In genomic region chr1:75765697-75766355, GRCh38 we compare ENCODE assay signal across 14 cellular contexts. TPM values are rescaled to one million over a fixed set of nuclear protein-coding genes. Genes with fewer than 3 reads are reported as not detected.
DNase-seq lines count a peak whose midpoint lies in the region; ATAC-seq, FAIRE-seq and TF ChIP-seq lines count a peak whose summit lies in the region.
"Had no signal": no experiment of that assay in that cellular context is flagged by ENCODE, and none has a peak within 500 bp of the region (broad histone marks: within the 10 kb centered on the region; RNA-seq: fewer than 3 reads in every experiment).

No MANE protein-coding gene starts in this region.

- H3K36me3 Mint-ChIP-seq in activated CD4-positive, alpha-beta T cell treated with anti-CD3 and anti-CD28 coated beads, Interleukin-2, amount 10 ng/mL, durations not matched to agents 24 days and 14 days (ENCODE audit: low read depth), result peaks cover 8% of the 10 kb centered on the region
- peaks cover 0 to 7% of the 10 kb centered on the region in 2 donors for H3K36me3 Mint-ChIP-seq in activated naive CD4-positive, alpha-beta T cell treated with anti-CD3 and anti-CD28 coated beads, Interleukin-2, amount 50 U/mL, for 72 hours

- H3K4me3 Mint-ChIP-seq in activated CD4-positive, alpha-beta T cell treated with anti-CD3 and anti-CD28 coated beads, Interleukin-2, amount 10 ng/mL, durations not matched to agents 24 days and 14 days, result no peak overlapping the region
- H3K4me3 Mint-ChIP-seq: activated CD8-positive, alpha-beta memory T cell treated with anti-CD3 and anti-CD28 coated beads, Interleukin-2, amount 10 ng/mL, durations not matched to agents 7 days and 5 days had no signal

- FAIRE-seq in bronchial epithelial cell (lab: Jason Lieb, UNC), result no peak

- no peak for TF ChIP-seq CTCF in bronchial epithelial cell (IDR thresholded peaks at IDR 0.05; ENCODE audit: insufficient read depth, low read length, severe bottlenecking)
- TF ChIP-seq CTCF in left lung (IDR thresholded peaks at IDR 0.05), result no peak

- no peaks in the 10 kb centered on the region for H3K9me3 ChIP-seq in left lung
- H3K9me3 ChIP-seq: gastroesophageal sphincter, left ventricle myocardium inferior had no signal

- H3K27me3 Mint-ChIP-seq in activated CD4-positive, alpha-beta T cell treated with anti-CD3 and anti-CD28 coated beads, Interleukin-2, amount 10 ng/mL, durations not matched to agents 24 days and 14 days, result no peaks in the 10 kb centered on the region
- H3K27me3 Mint-ChIP-seq: activated CD8-positive, alpha-beta memory T cell treated with anti-CD3 and anti-CD28 coated beads, Interleukin-2, amount 10 ng/mL, durations not matched to agents 7 days and 5 days; CD4-positive, CD25-positive, alpha-beta regulatory T cell had no signal

- DNase-seq in AG08395 (ENCODE audit: low spot score), result peak; percentile 70
- peak; percentile 74 for DNase-seq in M059J (ENCODE audit: low read depth)
- peak; percentile 86 for DNase-seq in bronchial epithelial cell (ENCODE audit: low read depth)
- no peak for DNase-seq in left lung
- DNase-seq in activated CD4-positive, alpha-beta T cell treated with anti-CD3 and anti-CD28 coated beads, Interleukin-2, amount 10 ng/mL, durations not matched to agents 24 days and 14 days, result no peak
- no peak for DNase-seq in activated naive CD4-positive, alpha-beta T cell treated with anti-CD3 and anti-CD28 coated beads, Interleukin-2, amount 50 U/mL, for 72 hours (ENCODE audit: low spot score in 2 of 2)
- DNase-seq in NCI-H146 (lab: John Stamatoyannopoulos, UW), result no peak
- DNase-seq: activated CD8-positive, alpha-beta memory T cell treated with anti-CD3 and anti-CD28 coated beads, Interleukin-2, amount 10 ng/mL, durations not matched to agents 7 days and 5 days; CD4-positive, CD25-positive, alpha-beta regulatory T cell; left ventricle myocardium inferior; NCI-H1436; T-helper 9 cell had no signal

- H3K36me3 ChIP-seq in bronchial epithelial cell (ENCODE audit: control insufficient read depth, insufficient read depth, low read length) (no peaks in the 10 kb centered on the region), left lung (no peaks in the 10 kb centered on the region)

- H3K27ac ChIP-seq in left lung, result no peak overlapping the region
- H3K27ac ChIP-seq: gastroesophageal sphincter, left ventricle myocardium inferior had no signal

- H3K4me1 ChIP-seq in left lung, result no peaks in the 10 kb centered on the region
- H3K4me1 ChIP-seq: gastroesophageal sphincter, left ventricle myocardium inferior had no signal

- no peak overlapping the region for H3K27ac Mint-ChIP-seq in activated CD4-positive, alpha-beta T cell treated with anti-CD3 and anti-CD28 coated beads, Interleukin-2, amount 10 ng/mL, durations not matched to agents 24 days and 14 days
- H3K27ac Mint-ChIP-seq in activated naive CD4-positive, alpha-beta T cell treated with anti-CD3 and anti-CD28 coated beads, Interleukin-2, amount 50 U/mL, for 72 hours, result no peak overlapping the region
- H3K27ac Mint-ChIP-seq: activated CD8-positive, alpha-beta memory T cell treated with anti-CD3 and anti-CD28 coated beads, Interleukin-2, amount 10 ng/mL, durations not matched to agents 7 days and 5 days; CD4-positive, CD25-positive, alpha-beta regulatory T cell had no signal

- H3K27me3 ChIP-seq in bronchial epithelial cell (ENCODE audit: control insufficient read depth, insufficient read depth, low read length) (no peaks in the 10 kb centered on the region), left lung (no peaks in the 10 kb centered on the region)
- H3K27me3 ChIP-seq: gastroesophageal sphincter had no signal

- H3K9me3 Mint-ChIP-seq in activated CD4-positive, alpha-beta T cell treated with anti-CD3 and anti-CD28 coated beads, Interleukin-2, amount 10 ng/mL, durations not matched to agents 24 days and 14 days, result no peaks in the 10 kb centered on the region
- H3K9me3 Mint-ChIP-seq in activated naive CD4-positive, alpha-beta T cell treated with anti-CD3 and anti-CD28 coated beads, Interleukin-2, amount 50 U/mL, for 72 hours, result no peaks in the 10 kb centered on the region

- H3K4me3 ChIP-seq in bronchial epithelial cell (ENCODE audit: low read depth, low read length) (no peak overlapping the region), left lung (no peak overlapping the region)
- H3K4me3 ChIP-seq: gastroesophageal sphincter, left ventricle myocardium inferior had no signal

- H3K4me1 Mint-ChIP-seq in activated CD4-positive, alpha-beta T cell treated with anti-CD3 and anti-CD28 coated beads, Interleukin-2, amount 10 ng/mL, durations not matched to agents 24 days and 14 days, result no peaks in the 10 kb centered on the region
- H3K4me1 Mint-ChIP-seq: activated CD8-positive, alpha-beta memory T cell treated with anti-CD3 and anti-CD28 coated beads, Interleukin-2, amount 10 ng/mL, durations not matched to agents 7 days and 5 days; CD4-positive, CD25-positive, alpha-beta regulatory T cell had no signal

- intact Hi-C loops in left lung (cut with DNase I), result no loop called here
- intact Hi-C loops in activated CD4-positive, alpha-beta T cell treated with anti-CD3 and anti-CD28 coated beads, Interleukin-2, amount 10 ng/mL, durations not matched to agents 24 days and 14 days (cut with micrococcal nuclease), result no loop called here

- ATAC-seq in left lung (peak; percentile 63), GM18909 (IDR thresholded peaks at IDR 0.05; ENCODE audit: poor library complexity, unreplicated experiment) (no peak)
- no peak for ATAC-seq in activated naive CD4-positive, alpha-beta T cell treated with anti-CD3 and anti-CD28 coated beads, Interleukin-2, amount 50 U/mL, for 72 hours
- ATAC-seq: activated CD8-positive, alpha-beta memory T cell treated with anti-CD3 and anti-CD28 coated beads, Interleukin-2, amount 10 ng/mL, durations not matched to agents 7 days and 5 days; gastroesophageal sphincter had no signal

RNA-seq across cellular contexts. Expression of gene RABGGTB, which starts 20.2 kb away (rescaled TPM):
- total RNA-seq in M059J (2014; rRNA removed; shearing (Covaris generic)), result 49.8 and 67.4 TPM in 2 replicates
- total RNA-seq in bronchial epithelial cell (141 and 164 TPM in 2 replicates), left lung (10 to 100 TPM; 65.1 to 81.0 TPM)
- 235 and 237 TPM in 2 replicates for total RNA-seq in activated CD4-positive, alpha-beta T cell treated with anti-CD3 and anti-CD28 coated beads, Interleukin-2, amount 10 ng/mL, durations not matched to agents 24 days and 14 days
- 100 to 1,000 TPM; 148 TPM for total RNA-seq in activated naive CD4-positive, alpha-beta T cell treated with anti-CD3 and anti-CD28 coated beads, Interleukin-2, amount 50 U/mL, for 72 hours

RNA-seq across cellular contexts. Expression of gene MSH4, which starts 30.9 kb away (rescaled TPM):
- not detected in 2 replicates for total RNA-seq in M059J (2014; rRNA removed; shearing (Covaris generic))
- total RNA-seq in bronchial epithelial cell, result 0.26 and 0.51 TPM in 2 replicates
- total RNA-seq in left lung, result under 1 TPM; 0.47 to 0.94 TPM
- total RNA-seq in activated CD4-positive, alpha-beta T cell treated with anti-CD3 and anti-CD28 coated beads, Interleukin-2, amount 10 ng/mL, durations not matched to agents 24 days and 14 days, result 0.33 and 0.42 TPM in 2 replicates
- under 1 TPM; 0.25 to 0.37 TPM for total RNA-seq in activated naive CD4-positive, alpha-beta T cell treated with anti-CD3 and anti-CD28 coated beads, Interleukin-2, amount 50 U/mL, for 72 hours

RNA-seq across cellular contexts. Expression of gene ACADM, which starts 41.3 kb away (rescaled TPM):
- 55.1 and 65.1 TPM in 2 replicates for total RNA-seq in M059J (2014; rRNA removed; shearing (Covaris generic))
- total RNA-seq in bronchial epithelial cell (13.7 TPM in 2 replicates), left lung (10 to 100 TPM; 35.5 to 39.6 TPM)
- total RNA-seq in activated CD4-positive, alpha-beta T cell treated with anti-CD3 and anti-CD28 coated beads, Interleukin-2, amount 10 ng/mL, durations not matched to agents 24 days and 14 days, result 55.3 and 56.7 TPM in 2 replicates
- total RNA-seq in activated naive CD4-positive, alpha-beta T cell treated with anti-CD3 and anti-CD28 coated beads, Interleukin-2, amount 50 U/mL, for 72 hours, result 10 to 100 TPM; 55.6 to 56.6 TPM

Comparison
In these comparisons a context has a peak if more than half of its experiments do, and no peak if none do; other contexts are left out.
1. DNase-seq: peak in AG08395 (single experiment), M059J (single experiment) and bronchial epithelial cell (single experiment); none in left lung (0 of 2), activated CD4-positive, alpha-beta T cell treated with anti-CD3 and anti-CD28 coated beads, Interleukin-2, amount 10 ng/mL, durations not matched to agents 24 days and 14 days (single experiment), activated naive CD4-positive, alpha-beta T cell treated with anti-CD3 and anti-CD28 coated beads, Interleukin-2, amount 50 U/mL, for 72 hours (0 of 2) and NCI-H146 (single experiment).